In the genomic region with DNA sequence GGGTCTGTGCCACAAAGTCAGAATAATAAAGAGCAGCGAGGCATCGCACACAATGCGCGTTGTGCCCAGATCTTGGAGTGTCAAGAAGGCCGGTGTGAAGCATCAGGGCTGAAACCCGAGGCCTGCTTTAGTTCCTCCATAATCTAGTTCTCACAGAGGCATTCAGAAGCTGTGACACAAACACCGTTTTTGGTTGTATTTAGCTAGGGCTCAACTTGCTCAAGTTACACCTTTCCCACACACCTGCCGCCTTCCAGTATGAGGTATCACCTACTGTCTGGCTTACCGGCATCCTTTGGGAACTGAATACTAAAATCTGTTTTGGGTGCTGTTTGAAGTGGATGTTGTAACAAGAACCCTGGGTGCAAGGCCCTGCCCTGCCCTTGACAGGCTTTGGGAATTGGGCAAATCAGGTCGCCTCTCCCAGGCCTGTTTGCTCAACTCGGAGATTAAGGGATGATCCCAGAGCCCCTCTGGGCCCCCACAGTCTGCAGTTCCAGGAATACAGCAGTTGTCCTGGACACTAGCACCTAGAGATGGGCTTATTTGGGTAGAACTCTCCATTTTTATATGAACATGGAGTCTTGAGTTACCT, we compare ENCODE assay signal across 7 cellular contexts. TPM values are rescaled to one million over a fixed set of nuclear protein-coding genes. Genes with fewer than 3 reads are reported as not detected.
A peak's percentile ranks its signal among the peaks of the same experiment; 100 is the strongest.
DNase-seq lines count a peak whose midpoint lies in the region; ATAC-seq lines count a peak whose summit lies in the region.

No MANE protein-coding gene starts in this region.

- H3K4me3 ChIP-seq in subcutaneous abdominal adipose tissue (ENCODE audit: low read depth in 1 of 5, low read length in 5 of 5): peak overlapping the region in 2 of 5 donors; percentile 3 to 13

- H3K9me3 ChIP-seq in subcutaneous abdominal adipose tissue (ENCODE audit: control insufficient read depth in 5 of 5, low read length in 5 of 5): no peaks in the 10 kb centered on the region

- H3K27me3 Mint-ChIP-seq in activated naive CD8-positive, alpha-beta T cell treated with anti-CD3 and anti-CD28 coated beads for 36 hours: no peaks in the 10 kb centered on the region

- peaks cover 33 to 76% (median 54%) of the 10 kb centered on the region in 5 donors for H3K4me1 ChIP-seq in subcutaneous abdominal adipose tissue (ENCODE audit: control insufficient read depth in 5 of 5, insufficient read depth in 5 of 5, low read length in 5 of 5)

- H3K36me3 Mint-ChIP-seq in activated naive CD8-positive, alpha-beta T cell treated with anti-CD3 and anti-CD28 coated beads for 36 hours: peaks cover 13% of the 10 kb centered on the region

- H3K27me3 ChIP-seq in subcutaneous abdominal adipose tissue (ENCODE audit: control insufficient read depth in 5 of 5, insufficient read depth in 4 of 5, low read length in 5 of 5): no peaks in the 10 kb centered on the region

- H3K4me3 Mint-ChIP-seq in activated naive CD8-positive, alpha-beta T cell treated with anti-CD3 and anti-CD28 coated beads for 36 hours: peak overlapping the region; percentile 68

- H3K27ac Mint-ChIP-seq in activated naive CD8-positive, alpha-beta T cell treated with anti-CD3 and anti-CD28 coated beads for 36 hours: peak overlapping the region; percentile 94

- peak; percentile 0 for ATAC-seq in left lobe of liver

- peak overlapping the region; percentile 12 to 67 (median 47) for H3K9ac ChIP-seq in subcutaneous abdominal adipose tissue (ENCODE audit: low read length in 5 of 5)

- peaks cover 83% of the 10 kb centered on the region for H3K4me1 Mint-ChIP-seq in activated naive CD8-positive, alpha-beta T cell treated with anti-CD3 and anti-CD28 coated beads for 36 hours

- H3K9me3 Mint-ChIP-seq in activated naive CD8-positive, alpha-beta T cell treated with anti-CD3 and anti-CD28 coated beads for 36 hours: no peaks in the 10 kb centered on the region

- peaks cover 0 to 3% (median 0%) of the 10 kb centered on the region in 5 donors for H3K36me3 ChIP-seq in subcutaneous abdominal adipose tissue (ENCODE audit: control insufficient read depth in 5 of 5, insufficient read depth in 5 of 5, low read length in 5 of 5)

- H3K27ac ChIP-seq in subcutaneous abdominal adipose tissue (ENCODE audit: low read depth, low read length): peak overlapping the region; percentile 97

- DNase-seq in NCI-H2107 (lab: John Stamatoyannopoulos, UW): peak; percentile 58
- no peak for DNase-seq in activated naive CD8-positive, alpha-beta T cell treated with anti-CD3 and anti-CD28 coated beads for 36 hours
- DNase-seq in left lobe of liver (ENCODE audit: low spot score): peak; percentile 50
- DNase-seq in islet precursor cell: no peak
- DNase-seq in NCI-H69 (lab: John Stamatoyannopoulos, UW): no peak
- no peak for DNase-seq in AML-193 (lab: John Stamatoyannopoulos, UW)

RNA-seq across cellular contexts. Expression of a gene that starts 27.0 kb away (rescaled TPM):
- 10 to 100 TPM; 13.0 to 14.5 TPM for total RNA-seq in activated naive CD8-positive, alpha-beta T cell treated with anti-CD3 and anti-CD28 coated beads for 36 hours
- 76.9 TPM for total RNA-seq in left lobe of liver

RNA-seq across cellular contexts. Expression of a gene that starts 27.9 kb away (rescaled TPM):
- 10 to 100 TPM; 11.2 to 12.0 TPM for total RNA-seq in activated naive CD8-positive, alpha-beta T cell treated with anti-CD3 and anti-CD28 coated beads for 36 hours
- total RNA-seq in left lobe of liver: 6.3 TPM

RNA-seq across cellular contexts. Expression of a gene that starts 32.5 kb away (rescaled TPM):
- 10 to 100 TPM; 63.3 to 66.1 TPM for total RNA-seq in activated naive CD8-positive, alpha-beta T cell treated with anti-CD3 and anti-CD28 coated beads for 36 hours
- total RNA-seq in left lobe of liver: 35.8 TPM

RNA-seq across cellular contexts. Expression of a gene that starts 54.2 kb away (rescaled TPM):
- not detected for total RNA-seq in activated naive CD8-positive, alpha-beta T cell treated with anti-CD3 and anti-CD28 coated beads for 36 hours
- total RNA-seq in left lobe of liver: 2.7 TPM

Comparison
In these comparisons a context has a peak if more than half of its experiments do, and no peak if none do; other contexts are left out.
1. DNase-seq: peak in NCI-H2107 (single experiment) and left lobe of liver (single experiment); none in activated naive CD8-positive, alpha-beta T cell treated with anti-CD3 and anti-CD28 coated beads for 36 hours (single experiment), islet precursor cell (single experiment), NCI-H69 (single experiment) and AML-193 (0 of 2).